16 cellular contexts compared by ENCODE assay signal in the genomic region with DNA sequence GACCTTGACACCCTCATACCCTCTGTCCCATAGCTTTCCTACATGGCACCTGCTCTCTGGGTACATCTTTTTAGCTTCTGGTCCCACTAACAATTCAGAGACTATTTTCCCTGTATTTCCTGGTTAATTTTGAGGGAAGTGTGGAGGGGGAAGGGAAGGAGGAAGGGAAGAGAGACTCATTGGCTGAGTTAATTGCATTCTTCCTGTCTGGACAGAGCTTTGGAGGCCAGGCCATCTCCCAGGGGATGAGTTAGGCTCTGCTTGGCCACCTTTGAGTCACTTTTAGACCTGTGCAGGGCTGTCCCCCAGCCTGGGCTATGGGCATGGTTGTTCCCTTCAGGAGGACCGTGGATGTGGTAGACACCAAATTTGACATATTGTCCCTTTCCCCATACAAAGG.
DNase-seq lines count a peak whose midpoint lies in the region; ATAC-seq and TF ChIP-seq lines count a peak whose summit lies in the region.
"Had no signal": no experiment of that assay in that cellular context is flagged by ENCODE, and none has a peak within 500 bp of the region (broad histone marks: within the 10 kb centered on the region; RNA-seq: fewer than 3 reads in every experiment).

No MANE protein-coding gene starts in this region.

- TF ChIP-seq CTCF in fibroblast of lung (conservative IDR thresholded peaks at IDR 0.05 in 1 of 2, IDR thresholded peaks at IDR 0.05 in 1 of 2; ENCODE audit: low read depth in 1 of 2, low read length in 2 of 2), result no peak
- no peak for TF ChIP-seq CTCF in sigmoid colon (IDR thresholded peaks at IDR 0.05)

- no peak for ATAC-seq in HG02885 (IDR thresholded peaks at IDR 0.05; ENCODE audit: poor library complexity, unreplicated experiment)
- ATAC-seq: Right ventricle myocardium inferior, T-cell had no signal

- H4K20me1 ChIP-seq in GM23248 (ENCODE audit: insufficient read depth) (no peaks in the 10 kb centered on the region), fibroblast of lung (ENCODE audit: control insufficient read depth, extremely low read depth, insufficient read depth, low read length) (no peaks in the 10 kb centered on the region)

- H3K27ac ChIP-seq in GM23248, result peak overlapping the region; percentile 74
- peak overlapping the region; percentile 16 for H3K27ac ChIP-seq in fibroblast of lung (ENCODE audit: insufficient read depth, low read length)
- no peak overlapping the region for H3K27ac ChIP-seq in sigmoid colon
- H3K27ac ChIP-seq: PC-9 had no signal

- in situ Hi-C loops in GM23248 (cut with MboI), result loop anchor here (10.0 kb wide), 2 partner anchors 349 to 409 kb away; partner anchors contain the start of gene JADE1

- peaks cover 18% of the 10 kb centered on the region for H3F3A ChIP-seq in GM23248 (ENCODE audit: insufficient read depth)

- intact Hi-C loops in sigmoid colon (cut with DNase I), result loop anchor here (2.0 kb wide), 1 partner anchor 97 kb away; no protein-coding TSS in a partner anchor

- H3K79me2 ChIP-seq in GM23248 (ENCODE audit: insufficient read depth) (no peaks in the 10 kb centered on the region), fibroblast of lung (ENCODE audit: control insufficient read depth, insufficient read depth, low read length) (no peaks in the 10 kb centered on the region)

- H3K27me3 ChIP-seq in GM23248 (replicated peaks; ENCODE audit: insufficient read depth), result no peaks in the 10 kb centered on the region
- no peaks in the 10 kb centered on the region for H3K27me3 ChIP-seq in fibroblast of lung (ENCODE audit: control insufficient read depth, insufficient read depth, low read length)
- H3K27me3 ChIP-seq in skeletal muscle satellite cell (ENCODE audit: control insufficient read depth, insufficient read depth, low read length), result no peaks in the 10 kb centered on the region
- H3K27me3 ChIP-seq in sigmoid colon, result no peaks in the 10 kb centered on the region

- TF ChIP-seq POLR2A in sigmoid colon (IDR thresholded peaks at IDR 0.05), result no peak

- 100% methylated on average over 1 of the region's 1 CpG for WGBS in GM23248 (ENCODE audit: low coverage in 1 of 2, low lambda C conversion rate in 2 of 2, missing lambda C conversion rate in 2 of 2), 2 experiments
- WGBS in sigmoid colon, 2 donors, result 92 to 97% methylated on average over 1 of the region's 1 CpG

- H3K4me1 ChIP-seq in GM23248 (ENCODE audit: insufficient read depth) (peaks cover 44% of the 10 kb centered on the region), fibroblast of lung (ENCODE audit: control insufficient read depth, extremely low read depth, insufficient read depth, low read length) (peaks cover 14% of the 10 kb centered on the region), skeletal muscle satellite cell (ENCODE audit: control insufficient read depth, insufficient read depth, low read length) (peaks cover 22% of the 10 kb centered on the region), sigmoid colon (peaks cover 0 to 40% (median 26%) of the 10 kb centered on the region in 4 donors)

- H3K9ac ChIP-seq in GM23248, result no peak overlapping the region; the same call in 1 of the 2 replicates
- no peak overlapping the region for H3K9ac ChIP-seq in fibroblast of lung (ENCODE audit: insufficient read depth, low read length)
- peak overlapping the region; percentile 49 for H3K9ac ChIP-seq in skeletal muscle satellite cell (ENCODE audit: low read depth, low read length)

- no peaks in the 10 kb centered on the region for H3K36me3 ChIP-seq in GM23248 (ENCODE audit: low read depth)
- H3K36me3 ChIP-seq in fibroblast of lung (ENCODE audit: control insufficient read depth, insufficient read depth, low read length), result no peaks in the 10 kb centered on the region
- H3K36me3 ChIP-seq in skeletal muscle satellite cell (ENCODE audit: insufficient read depth, low read length), result no peaks in the 10 kb centered on the region
- no peaks in the 10 kb centered on the region for H3K36me3 ChIP-seq in sigmoid colon

- H3K9me3 ChIP-seq in GM23248 (ENCODE audit: low read depth), result no peaks in the 10 kb centered on the region
- no peaks in the 10 kb centered on the region for H3K9me3 ChIP-seq in fibroblast of lung (ENCODE audit: control insufficient read depth, insufficient read depth, low read depth, low read length)
- H3K9me3 ChIP-seq in skeletal muscle satellite cell (replicated peaks; ENCODE audit: low read length), result no peaks in the 10 kb centered on the region
- H3K9me3 ChIP-seq in sigmoid colon, result no peaks in the 10 kb centered on the region
- H3K9me3 ChIP-seq: SK-N-SH had no signal

- H3K9me2 ChIP-seq in GM23248 (ENCODE audit: insufficient read depth), result no peaks in the 10 kb centered on the region
- H3K9me2 ChIP-seq: SK-N-SH had no signal

- H2AFZ ChIP-seq in GM23248 (no peak overlapping the region), fibroblast of lung (ENCODE audit: low read length) (no peak overlapping the region)
- H2AFZ ChIP-seq: PC-9 had no signal

- DNase-seq in GM23248 (no peak), fibroblast of lung (ENCODE audit: low read depth in 2 of 2) (no peak), sigmoid colon (no peak), NCI-H82 (lab: John Stamatoyannopoulos, UW) (no peak)
- DNase-seq: ACHN; CD4-positive, CD25-positive, alpha-beta regulatory T cell; GOT3; MV-4-11; NCI-H1930; PC-9; T-cell had no signal

- H3K4me3 ChIP-seq in GM23248, result no peak overlapping the region
- no peak overlapping the region for H3K4me3 ChIP-seq in fibroblast of lung (replicated peaks in 1 of 4; ENCODE audit: control extremely low read depth in 1 of 4, insufficient read depth in 1 of 4, low read depth in 3 of 4, low read length in 4 of 4)
- no peak overlapping the region for H3K4me3 ChIP-seq in skeletal muscle satellite cell (ENCODE audit: low read length)
- no peak overlapping the region for H3K4me3 ChIP-seq in sigmoid colon
- H3K4me3 ChIP-seq: PC-9 had no signal

- no peak overlapping the region for H3K4me2 ChIP-seq in GM23248 (ENCODE audit: unreplicated experiment)
- no peak overlapping the region for H3K4me2 ChIP-seq in fibroblast of lung (ENCODE audit: extremely low read depth, insufficient read depth, low read length)
- H3K4me2 ChIP-seq in skeletal muscle satellite cell (ENCODE audit: low read length), result peak overlapping the region; percentile 58

- no peak for TF ChIP-seq EP300 in sigmoid colon (IDR thresholded peaks at IDR 0.05)

TF ChIP-seq in PFSK-1, 5 proteins besides CTCF, POLR2A, EP300 and RAD21:
- TF ChIP-seq POLR2AphosphoS5 (IDR thresholded peaks at IDR 0.05; ENCODE audit: low read depth, low read length), result no peak
- TF ChIP-seq REST (IDR thresholded peaks at IDR 0.05; ENCODE audit: insufficient read depth in 1 of 2, low read depth in 2 of 2, low read length in 2 of 2), result peak in 1 of 2 experiments; percentile 69; a peak in 2 of 4 replicates
- TF ChIP-seq SIN3A (IDR thresholded peaks at IDR 0.05; ENCODE audit: borderline replicate concordance, insufficient read depth, low read length), result no peak
- 0 out of 2 replicates have a peak, but pooled peaks have one; percentile 7 for TF ChIP-seq TAF1 (IDR thresholded peaks at IDR 0.05; ENCODE audit: borderline replicate concordance, insufficient read depth, low read length)
- no peak for TF ChIP-seq FOXP2 (optimal IDR thresholded peaks at IDR 0.05; ENCODE audit: borderline replicate concordance, extremely low read depth, extremely low read length, insufficient read depth)

Comparison
In these comparisons a context has a peak if more than half of its experiments do, and no peak if none do; other contexts are left out.
1. H3K27ac ChIP-seq: peak in GM23248 (single experiment) and fibroblast of lung (single experiment); none in sigmoid colon (0 of 4).